ENCODE assay signal across 1 cellular context in the genomic region with DNA sequence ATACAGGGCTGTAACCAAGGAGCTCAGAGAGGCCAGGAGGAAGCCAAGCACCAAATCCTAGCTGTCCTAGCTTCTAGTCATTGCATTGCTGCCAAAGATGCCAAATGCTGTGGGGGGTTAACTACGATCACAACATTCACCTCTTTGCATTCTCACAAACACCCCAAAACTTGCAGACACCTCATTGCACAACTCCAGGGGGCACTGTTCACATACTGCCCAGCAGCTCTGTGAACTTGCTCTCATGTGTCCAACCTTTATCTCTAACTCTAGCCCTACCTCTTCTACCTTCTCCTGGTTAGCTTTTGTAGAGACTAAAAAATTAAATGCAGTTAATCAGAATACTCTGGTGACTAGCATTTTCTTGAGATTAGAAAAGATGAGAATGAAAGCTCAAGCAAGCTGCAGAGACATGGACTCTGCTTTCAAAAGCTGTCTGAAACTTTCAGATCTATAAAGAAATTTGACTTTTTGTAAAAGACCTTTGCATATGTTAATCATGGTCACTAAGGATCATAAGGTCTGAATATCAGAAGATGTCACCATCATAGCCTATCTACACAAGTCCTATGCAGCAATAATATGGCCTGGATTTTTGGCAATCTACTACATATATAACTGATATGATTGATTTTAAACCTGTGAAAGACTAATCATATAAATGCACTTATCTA.
TF ChIP-seq lines count a peak whose summit lies in the region.

No MANE protein-coding gene starts in this region.

TF ChIP-seq in K562, 482 proteins besides CTCF, POLR2A, EP300 and RAD21 (continued from another document and continues in another):
- TF ChIP-seq, protein P1, sequence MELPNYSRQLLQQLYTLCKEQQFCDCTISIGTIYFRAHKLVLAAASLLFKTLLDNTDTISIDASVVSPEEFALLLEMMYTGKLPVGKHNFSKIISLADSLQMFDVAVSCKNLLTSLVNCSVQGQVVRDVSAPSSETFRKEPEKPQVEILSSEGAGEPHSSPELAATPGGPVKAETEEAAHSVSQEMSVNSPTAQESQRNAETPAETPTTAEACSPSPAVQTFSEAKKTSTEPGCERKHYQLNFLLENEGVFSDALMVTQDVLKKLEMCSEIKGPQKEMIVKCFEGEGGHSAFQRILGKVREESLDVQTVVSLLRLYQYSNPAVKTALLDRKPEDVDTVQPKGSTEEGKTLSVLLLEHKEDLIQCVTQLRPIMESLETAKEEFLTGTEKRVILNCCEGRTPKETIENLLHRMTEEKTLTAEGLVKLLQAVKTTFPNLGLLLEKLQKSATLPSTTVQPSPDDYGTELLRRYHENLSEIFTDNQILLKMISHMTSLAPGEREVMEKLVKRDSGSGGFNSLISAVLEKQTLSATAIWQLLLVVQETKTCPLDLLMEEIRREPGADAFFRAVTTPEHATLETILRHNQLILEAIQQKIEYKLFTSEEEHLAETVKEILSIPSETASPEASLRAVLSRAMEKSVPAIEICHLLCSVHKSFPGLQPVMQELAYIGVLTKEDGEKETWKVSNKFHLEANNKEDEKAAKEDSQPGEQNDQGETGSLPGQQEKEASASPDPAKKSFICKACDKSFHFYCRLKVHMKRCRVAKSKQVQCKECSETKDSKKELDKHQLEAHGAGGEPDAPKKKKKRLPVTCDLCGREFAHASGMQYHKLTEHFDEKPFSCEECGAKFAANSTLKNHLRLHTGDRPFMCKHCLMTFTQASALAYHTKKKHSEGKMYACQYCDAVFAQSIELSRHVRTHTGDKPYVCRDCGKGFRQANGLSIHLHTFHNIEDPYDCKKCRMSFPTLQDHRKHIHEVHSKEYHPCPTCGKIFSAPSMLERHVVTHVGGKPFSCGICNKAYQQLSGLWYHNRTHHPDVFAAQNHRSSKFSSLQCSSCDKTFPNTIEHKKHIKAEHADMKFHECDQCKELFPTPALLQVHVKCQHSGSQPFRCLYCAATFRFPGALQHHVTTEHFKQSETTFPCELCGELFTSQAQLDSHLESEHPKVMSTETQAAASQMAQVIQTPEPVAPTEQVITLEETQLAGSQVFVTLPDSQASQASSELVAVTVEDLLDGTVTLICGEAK (IDR thresholded peaks at IDR 0.05), result no peak
- TF ChIP-seq, protein P1 (CRISPR knock-in tag; IDR thresholded peaks at IDR 0.05), result no peak
- TF ChIP-seq, protein P2, sequence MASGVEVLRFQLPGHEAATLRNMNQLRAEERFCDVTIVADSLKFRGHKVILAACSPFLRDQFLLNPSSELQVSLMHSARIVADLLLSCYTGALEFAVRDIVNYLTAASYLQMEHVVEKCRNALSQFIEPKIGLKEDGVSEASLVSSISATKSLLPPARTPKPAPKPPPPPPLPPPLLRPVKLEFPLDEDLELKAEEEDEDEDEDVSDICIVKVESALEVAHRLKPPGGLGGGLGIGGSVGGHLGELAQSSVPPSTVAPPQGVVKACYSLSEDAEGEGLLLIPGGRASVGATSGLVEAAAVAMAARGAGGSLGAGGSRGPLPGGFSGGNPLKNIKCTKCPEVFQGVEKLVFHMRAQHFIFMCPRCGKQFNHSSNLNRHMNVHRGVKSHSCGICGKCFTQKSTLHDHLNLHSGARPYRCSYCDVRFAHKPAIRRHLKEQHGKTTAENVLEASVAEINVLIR (CRISPR knock-in tag; IDR thresholded peaks at IDR 0.05), result no peak
- TF ChIP-seq KDM4B (IDR thresholded peaks at IDR 0.05; ENCODE audit: borderline replicate concordance in 2 of 2, low read depth in 1 of 2) (no peak), BDP1 (IDR thresholded peaks at IDR 0.05; ENCODE audit: insufficient read depth, insufficient read length) (no peak), FOXA1 (IDR thresholded peaks at IDR 0.05; ENCODE audit: borderline replicate concordance) (no peak), RBM34 (IDR thresholded peaks at IDR 0.05; ENCODE audit: borderline replicate concordance, insufficient read depth, low read length) (no peak), CHD4 (IDR thresholded peaks at IDR 0.05; ENCODE audit: insufficient read depth, insufficient replicate concordance, low read depth, low read length, poor library complexity, severe bottlenecking) (peak; percentile 67), MXI1 (IDR thresholded peaks at IDR 0.05; ENCODE audit: low read depth, low read length) (no peak), DPF2 (IDR thresholded peaks at IDR 0.05) (0 out of 2 replicates have a peak, but pooled peaks have one; percentile 18), GABPB2 (CRISPR knock-in tag; conservative IDR thresholded peaks at IDR 0.05) (no peak), YBX1 (IDR thresholded peaks at IDR 0.05) (no peak), CHCHD3 (CRISPR knock-in tag; IDR thresholded peaks at IDR 0.05) (no peak), TCF7L2 (IDR thresholded peaks at IDR 0.05; ENCODE audit: low read depth, low read length) (no peak), HLTF (IDR thresholded peaks at IDR 0.05) (no peak), ZNF384 (IDR thresholded peaks at IDR 0.05; ENCODE audit: low read depth, low read length) (no peak), ETV5 (CRISPR knock-in tag; IDR thresholded peaks at IDR 0.05; ENCODE audit: low read depth) (no peak), ZNF431 (CRISPR knock-in tag; IDR thresholded peaks at IDR 0.05) (no peak), SIX5 (IDR thresholded peaks at IDR 0.05; ENCODE audit: borderline replicate concordance in 1 of 2, insufficient read depth in 1 of 2, low read depth in 1 of 2, low read length in 2 of 2) (no peak)
- TF ChIP-seq, protein P3, sequence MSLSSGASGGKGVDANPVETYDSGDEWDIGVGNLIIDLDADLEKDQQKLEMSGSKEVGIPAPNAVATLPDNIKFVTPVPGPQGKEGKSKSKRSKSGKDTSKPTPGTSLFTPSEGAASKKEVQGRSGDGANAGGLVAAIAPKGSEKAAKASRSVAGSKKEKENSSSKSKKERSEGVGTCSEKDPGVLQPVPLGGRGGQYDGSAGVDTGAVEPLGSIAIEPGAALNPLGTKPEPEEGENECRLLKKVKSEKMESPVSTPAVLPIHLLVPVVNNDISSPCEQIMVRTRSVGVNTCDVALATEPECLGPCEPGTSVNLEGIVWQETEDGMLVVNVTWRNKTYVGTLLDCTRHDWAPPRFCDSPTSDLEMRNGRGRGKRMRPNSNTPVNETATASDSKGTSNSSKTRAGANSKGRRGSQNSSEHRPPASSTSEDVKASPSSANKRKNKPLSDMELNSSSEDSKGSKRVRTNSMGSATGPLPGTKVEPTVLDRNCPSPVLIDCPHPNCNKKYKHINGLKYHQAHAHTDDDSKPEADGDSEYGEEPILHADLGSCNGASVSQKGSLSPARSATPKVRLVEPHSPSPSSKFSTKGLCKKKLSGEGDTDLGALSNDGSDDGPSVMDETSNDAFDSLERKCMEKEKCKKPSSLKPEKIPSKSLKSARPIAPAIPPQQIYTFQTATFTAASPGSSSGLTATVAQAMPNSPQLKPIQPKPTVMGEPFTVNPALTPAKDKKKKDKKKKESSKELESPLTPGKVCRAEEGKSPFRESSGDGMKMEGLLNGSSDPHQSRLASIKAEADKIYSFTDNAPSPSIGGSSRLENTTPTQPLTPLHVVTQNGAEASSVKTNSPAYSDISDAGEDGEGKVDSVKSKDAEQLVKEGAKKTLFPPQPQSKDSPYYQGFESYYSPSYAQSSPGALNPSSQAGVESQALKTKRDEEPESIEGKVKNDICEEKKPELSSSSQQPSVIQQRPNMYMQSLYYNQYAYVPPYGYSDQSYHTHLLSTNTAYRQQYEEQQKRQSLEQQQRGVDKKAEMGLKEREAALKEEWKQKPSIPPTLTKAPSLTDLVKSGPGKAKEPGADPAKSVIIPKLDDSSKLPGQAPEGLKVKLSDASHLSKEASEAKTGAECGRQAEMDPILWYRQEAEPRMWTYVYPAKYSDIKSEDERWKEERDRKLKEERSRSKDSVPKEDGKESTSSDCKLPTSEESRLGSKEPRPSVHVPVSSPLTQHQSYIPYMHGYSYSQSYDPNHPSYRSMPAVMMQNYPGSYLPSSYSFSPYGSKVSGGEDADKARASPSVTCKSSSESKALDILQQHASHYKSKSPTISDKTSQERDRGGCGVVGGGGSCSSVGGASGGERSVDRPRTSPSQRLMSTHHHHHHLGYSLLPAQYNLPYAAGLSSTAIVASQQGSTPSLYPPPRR (CRISPR knock-in tag; IDR thresholded peaks at IDR 0.05; ENCODE audit: borderline replicate concordance), result no peak
- TF ChIP-seq, protein P4, sequence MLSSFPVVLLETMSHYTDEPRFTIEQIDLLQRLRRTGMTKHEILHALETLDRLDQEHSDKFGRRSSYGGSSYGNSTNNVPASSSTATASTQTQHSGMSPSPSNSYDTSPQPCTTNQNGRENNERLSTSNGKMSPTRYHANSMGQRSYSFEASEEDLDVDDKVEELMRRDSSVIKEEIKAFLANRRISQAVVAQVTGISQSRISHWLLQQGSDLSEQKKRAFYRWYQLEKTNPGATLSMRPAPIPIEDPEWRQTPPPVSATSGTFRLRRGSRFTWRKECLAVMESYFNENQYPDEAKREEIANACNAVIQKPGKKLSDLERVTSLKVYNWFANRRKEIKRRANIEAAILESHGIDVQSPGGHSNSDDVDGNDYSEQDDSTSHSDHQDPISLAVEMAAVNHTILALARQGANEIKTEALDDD (IDR thresholded peaks at IDR 0.05), result peak; percentile 44; the same call in 1 of the 2 replicates
- TF ChIP-seq, protein P5, sequence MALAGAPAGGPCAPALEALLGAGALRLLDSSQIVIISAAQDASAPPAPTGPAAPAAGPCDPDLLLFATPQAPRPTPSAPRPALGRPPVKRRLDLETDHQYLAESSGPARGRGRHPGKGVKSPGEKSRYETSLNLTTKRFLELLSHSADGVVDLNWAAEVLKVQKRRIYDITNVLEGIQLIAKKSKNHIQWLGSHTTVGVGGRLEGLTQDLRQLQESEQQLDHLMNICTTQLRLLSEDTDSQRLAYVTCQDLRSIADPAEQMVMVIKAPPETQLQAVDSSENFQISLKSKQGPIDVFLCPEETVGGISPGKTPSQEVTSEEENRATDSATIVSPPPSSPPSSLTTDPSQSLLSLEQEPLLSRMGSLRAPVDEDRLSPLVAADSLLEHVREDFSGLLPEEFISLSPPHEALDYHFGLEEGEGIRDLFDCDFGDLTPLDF (CRISPR knock-in tag; IDR thresholded peaks at IDR 0.05), result no peak
- TF ChIP-seq, protein P6, sequence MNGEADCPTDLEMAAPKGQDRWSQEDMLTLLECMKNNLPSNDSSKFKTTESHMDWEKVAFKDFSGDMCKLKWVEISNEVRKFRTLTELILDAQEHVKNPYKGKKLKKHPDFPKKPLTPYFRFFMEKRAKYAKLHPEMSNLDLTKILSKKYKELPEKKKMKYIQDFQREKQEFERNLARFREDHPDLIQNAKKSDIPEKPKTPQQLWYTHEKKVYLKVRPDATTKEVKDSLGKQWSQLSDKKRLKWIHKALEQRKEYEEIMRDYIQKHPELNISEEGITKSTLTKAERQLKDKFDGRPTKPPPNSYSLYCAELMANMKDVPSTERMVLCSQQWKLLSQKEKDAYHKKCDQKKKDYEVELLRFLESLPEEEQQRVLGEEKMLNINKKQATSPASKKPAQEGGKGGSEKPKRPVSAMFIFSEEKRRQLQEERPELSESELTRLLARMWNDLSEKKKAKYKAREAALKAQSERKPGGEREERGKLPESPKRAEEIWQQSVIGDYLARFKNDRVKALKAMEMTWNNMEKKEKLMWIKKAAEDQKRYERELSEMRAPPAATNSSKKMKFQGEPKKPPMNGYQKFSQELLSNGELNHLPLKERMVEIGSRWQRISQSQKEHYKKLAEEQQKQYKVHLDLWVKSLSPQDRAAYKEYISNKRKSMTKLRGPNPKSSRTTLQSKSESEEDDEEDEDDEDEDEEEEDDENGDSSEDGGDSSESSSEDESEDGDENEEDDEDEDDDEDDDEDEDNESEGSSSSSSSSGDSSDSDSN (IDR thresholded peaks at IDR 0.05; ENCODE audit: borderline replicate concordance in 1 of 2, low read depth in 2 of 2, low read length in 2 of 2), result no peak
